ENCODE assay signal across 8 cellular contexts in genomic region chr10:5977471-5978370, GRCh38. TPM values are rescaled to one million over a fixed set of nuclear protein-coding genes. Genes with fewer than 3 reads are reported as not detected.
DNase-seq lines count a peak whose midpoint lies in the region; ATAC-seq and TF ChIP-seq lines count a peak whose summit lies in the region.

A gene with protein sequence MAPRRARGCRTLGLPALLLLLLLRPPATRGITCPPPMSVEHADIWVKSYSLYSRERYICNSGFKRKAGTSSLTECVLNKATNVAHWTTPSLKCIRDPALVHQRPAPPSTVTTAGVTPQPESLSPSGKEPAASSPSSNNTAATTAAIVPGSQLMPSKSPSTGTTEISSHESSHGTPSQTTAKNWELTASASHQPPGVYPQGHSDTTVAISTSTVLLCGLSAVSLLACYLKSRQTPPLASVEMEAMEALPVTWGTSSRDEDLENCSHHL (minus strand): TSS chr10:5977543. CDS start chr10:5977492, 51 bp downstream.

- H3K27ac ChIP-seq in foreskin keratinocyte, result peak within 1 kb of the TSS; percentile 76
- peak within 1 kb of the TSS; percentile 85 to 94 for H3K27ac ChIP-seq in thoracic aorta

- ATAC-seq in GM19025 (IDR thresholded peaks at IDR 0.05; ENCODE audit: low read depth, unreplicated experiment), result peak; percentile 56
- peak; percentile 68 for ATAC-seq in HG03175 (IDR thresholded peaks at IDR 0.05; ENCODE audit: unreplicated experiment)
- ATAC-seq in foreskin keratinocyte, result peak; percentile 83
- ATAC-seq in thoracic aorta (ENCODE audit: insufficient number of reproducible peaks, low FRiP score, low read depth), result peak; percentile 75

- H3K4me3 ChIP-seq in thoracic aorta, result peak within 1 kb of the TSS; percentile 92

- H3K4me1 ChIP-seq in foreskin keratinocyte (no peaks in the 10 kb centered on the region), thoracic aorta (ENCODE audit: control insufficient read depth in 1 of 2, low read depth in 2 of 2) (peaks cover 9 to 15% of the 10 kb centered on the region in 2 donors)

- peak; percentile 36 for DNase-seq in Ammon's horn (ENCODE audit: low spot score)
- peak; percentile 87 for DNase-seq in RKO (ENCODE audit: low spot score)
- peak; percentile 85 for DNase-seq in activated T-helper 9 cell treated with anti-CD3 and anti-CD28 coated beads, Interleukin-2, amount 50 U/mL, for 16 hours (ENCODE audit: low read depth)
- DNase-seq in foreskin keratinocyte, result peak; percentile 35 to 45
- DNase-seq in occipital lobe (lab: John Stamatoyannopoulos, UW), result peak; percentile 42
- peak; percentile 49 for DNase-seq in thoracic aorta (ENCODE audit: low spot score)

- H3K9me3 ChIP-seq in thoracic aorta, result no peaks in the 10 kb centered on the region

- H3K36me3 ChIP-seq in thoracic aorta, result no peaks in the 10 kb centered on the region

- TF ChIP-seq CTCF in foreskin keratinocyte (conservative IDR thresholded peaks at IDR 0.05) (peak; percentile 48), thoracic aorta (IDR thresholded peaks at IDR 0.05) (no peak)

- H3K27me3 ChIP-seq in foreskin keratinocyte (peaks cover 41% of the 10 kb centered on the region), thoracic aorta (replicated peaks; ENCODE audit: insufficient read depth) (no peaks in the 10 kb centered on the region)

RNA-seq across cellular contexts. Expression of the gene that starts here (rescaled TPM):
- total RNA-seq in foreskin keratinocyte, result 2.3 and 3.6 TPM in 2 replicates
- 3.2 and 5.1 TPM in 2 replicates for polyA plus RNA-seq in foreskin keratinocyte
- total RNA-seq in occipital lobe, result not detected
- total RNA-seq in thoracic aorta, result 10 to 100 TPM; 34.4 to 44.1 TPM

Comparison
In these comparisons a context has a peak if more than half of its experiments do, and no peak if none do; other contexts are left out.
1. Peak in every context shown above with its lines: DNase-seq, ATAC-seq, H3K4me3 ChIP-seq and H3K27ac ChIP-seq.
2. Peak in DNase-seq in occipital lobe; RNA of the gene not detected or under 1 TPM.
3. DNase-seq: peak in every context shown above with its lines; median percentile 87 in RKO; 85 in activated T-helper 9 cell treated with anti-CD3 and anti-CD28 coated beads, Interleukin-2, amount 50 U/mL, for 16 hours; 49 in thoracic aorta; 42 in occipital lobe; 40 in foreskin keratinocyte; 36 in Ammon's horn.